1 cellular context compared by ENCODE assay signal in the genomic region with DNA sequence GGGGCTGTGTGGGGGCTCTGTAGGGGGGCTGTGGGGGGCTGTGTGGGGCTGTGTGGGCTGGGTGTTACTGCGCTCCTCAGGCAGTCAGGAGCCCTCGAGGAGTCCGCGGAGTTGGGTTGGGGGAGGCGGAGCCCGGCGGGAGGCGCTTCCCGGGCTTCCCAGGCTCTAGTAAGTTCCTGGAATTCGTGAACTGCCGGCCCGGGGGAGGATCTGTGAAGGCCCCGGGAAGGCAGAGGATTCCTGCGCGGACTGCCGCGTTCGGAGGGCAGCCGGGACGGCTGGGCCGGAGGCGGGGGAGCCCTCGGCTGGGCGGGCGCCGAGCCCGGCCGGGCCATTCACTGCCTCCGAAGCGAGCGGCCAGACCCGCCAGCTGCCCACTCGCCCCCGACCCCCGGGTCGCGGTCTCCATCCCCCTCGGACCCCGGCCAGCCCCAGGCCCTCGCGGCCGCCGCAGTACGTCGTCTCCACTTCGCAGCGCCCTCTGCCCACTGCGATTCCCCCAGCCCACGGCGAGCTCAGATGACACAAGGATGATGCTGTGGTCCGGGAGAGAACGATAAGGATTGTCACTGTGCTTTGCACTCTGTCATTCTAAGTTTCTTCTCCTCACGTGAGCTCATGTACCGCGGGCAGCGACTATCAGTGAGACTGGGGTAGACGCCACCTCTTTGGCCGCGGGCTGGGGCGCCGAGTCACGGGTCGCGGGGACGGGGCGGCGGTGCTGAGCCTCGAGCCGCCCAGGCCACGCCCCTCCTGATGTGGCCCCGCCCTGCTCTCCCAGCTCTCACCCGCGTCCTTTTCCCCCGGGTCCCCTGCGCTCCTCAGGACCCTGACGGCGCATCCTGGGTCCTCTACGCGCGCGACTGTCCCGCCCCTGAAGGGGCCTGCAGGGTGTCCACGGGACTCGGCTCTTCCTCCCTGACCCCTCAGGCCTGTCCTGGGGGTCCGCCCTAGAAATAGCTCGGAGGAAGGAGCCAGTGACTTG.
TF ChIP-seq lines count a peak whose summit lies in the region.

No MANE protein-coding gene starts in this region.

TF ChIP-seq in HEK293, 187 proteins besides CTCF, POLR2A, EP300 and RAD21 (continued from another document and continues in another):
- TF ChIP-seq, protein P1, sequence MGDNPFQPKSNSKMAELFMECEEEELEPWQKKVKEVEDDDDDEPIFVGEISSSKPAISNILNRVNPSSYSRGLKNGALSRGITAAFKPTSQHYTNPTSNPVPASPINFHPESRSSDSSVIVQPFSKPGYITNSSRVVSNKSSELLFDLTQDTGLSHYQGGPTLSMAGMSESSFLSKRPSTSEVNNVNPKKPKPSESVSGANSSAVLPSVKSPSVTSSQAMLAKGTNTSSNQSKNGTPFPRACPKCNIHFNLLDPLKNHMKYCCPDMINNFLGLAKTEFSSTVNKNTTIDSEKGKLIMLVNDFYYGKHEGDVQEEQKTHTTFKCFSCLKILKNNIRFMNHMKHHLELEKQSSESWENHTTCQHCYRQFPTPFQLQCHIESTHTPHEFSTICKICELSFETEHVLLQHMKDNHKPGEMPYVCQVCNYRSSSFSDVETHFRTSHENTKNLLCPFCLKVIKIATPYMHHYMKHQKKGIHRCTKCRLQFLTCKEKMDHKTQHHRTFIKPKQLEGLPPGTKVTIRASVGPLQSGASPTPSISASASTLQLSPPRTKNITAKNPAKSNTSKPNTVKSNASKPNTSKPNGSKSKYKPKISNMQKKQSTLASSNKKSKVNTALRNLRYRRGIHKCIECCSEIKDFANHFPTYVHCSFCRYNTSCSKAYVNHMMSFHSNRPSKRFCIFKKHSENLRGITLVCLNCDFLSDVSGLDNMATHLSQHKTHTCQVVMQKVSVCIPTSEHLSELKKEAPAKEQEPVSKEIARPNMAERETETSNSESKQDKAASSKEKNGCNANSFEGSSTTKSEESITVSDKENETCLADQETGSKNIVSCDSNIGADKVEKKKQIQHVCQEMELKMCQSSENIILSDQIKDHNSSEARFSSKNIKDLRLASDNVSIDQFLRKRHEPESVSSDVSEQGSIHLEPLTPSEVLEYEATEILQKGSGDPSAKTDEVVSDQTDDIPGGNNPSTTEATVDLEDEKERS (tag by site-specific recombination; IDR thresholded peaks at IDR 0.05) = no peak
- TF ChIP-seq ZBTB49 (tag by site-specific recombination; IDR thresholded peaks at IDR 0.05; ENCODE audit: low read depth) (no peak), BCL11B (tag by site-specific recombination; IDR thresholded peaks at IDR 0.05; ENCODE audit: low read depth) (no peak), ZBTB10 (tag by site-specific recombination; IDR thresholded peaks at IDR 0.05) (no peak), ZNF16 (tag by site-specific recombination; IDR thresholded peaks at IDR 0.05; ENCODE audit: low read depth) (no peak), ZNF23 (tag by site-specific recombination; IDR thresholded peaks at IDR 0.05; ENCODE audit: borderline replicate concordance) (no peak), MZF1 (tag by site-specific recombination; IDR thresholded peaks at IDR 0.05; ENCODE audit: borderline replicate concordance) (no peak), ZNF501 (tag by site-specific recombination; IDR thresholded peaks at IDR 0.05) (no peak), KLF9 (tag by site-specific recombination; IDR thresholded peaks at IDR 0.05; ENCODE audit: low read depth) (peak; percentile 66), ZNF785 (tag by site-specific recombination; IDR thresholded peaks at IDR 0.05) (no peak), ZNF776 (tag by site-specific recombination; IDR thresholded peaks at IDR 0.05; ENCODE audit: borderline replicate concordance) (no peak), ZNF157 (tag by site-specific recombination; IDR thresholded peaks at IDR 0.05) (no peak), ZNF596 (tag by site-specific recombination; IDR thresholded peaks at IDR 0.05) (no peak), ZNF155 (tag by site-specific recombination; IDR thresholded peaks at IDR 0.05) (no peak), PATZ1 (tag by site-specific recombination; IDR thresholded peaks at IDR 0.05) (0 out of 2 replicates have a peak, but pooled peaks have one; percentile 23), GLIS1 (tag by site-specific recombination; IDR thresholded peaks at IDR 0.05) (peak; percentile 32; the same call in 1 of the 2 replicates), ZFP69B (tag by site-specific recombination; IDR thresholded peaks at IDR 0.05) (no peak), ZNF292 (tag by site-specific recombination; IDR thresholded peaks at IDR 0.05; ENCODE audit: borderline replicate concordance, low read depth) (no peak), ZNF350 (tag by site-specific recombination; IDR thresholded peaks at IDR 0.05) (no peak), ZFP37 (tag by site-specific recombination; IDR thresholded peaks at IDR 0.05) (no peak), ZEB2 (tag by site-specific recombination; IDR thresholded peaks at IDR 0.05) (no peak), ZFHX2 (tag by site-specific recombination; conservative IDR thresholded peaks at IDR 0.05) (peak; percentile 64), RBAK (tag by site-specific recombination; IDR thresholded peaks at IDR 0.05) (no peak), ZNF473 (tag by site-specific recombination; IDR thresholded peaks at IDR 0.05) (no peak), ZNF837 (tag by site-specific recombination; IDR thresholded peaks at IDR 0.05) (no peak), ZNF335 (tag by site-specific recombination; conservative IDR thresholded peaks at IDR 0.05) (peak; percentile 84), ZSCAN30 (tag by site-specific recombination; IDR thresholded peaks at IDR 0.05) (no peak), ZNF707 (tag by site-specific recombination; IDR thresholded peaks at IDR 0.05) (no peak), ZNF514 (tag by site-specific recombination; IDR thresholded peaks at IDR 0.05) (no peak), ZNF341 (tag by site-specific recombination; IDR thresholded peaks at IDR 0.05; ENCODE audit: low read depth) (no peak; the same call in 1 of the 2 replicates), EGR2 (tag by site-specific recombination; IDR thresholded peaks at IDR 0.05; ENCODE audit: low read depth) (peak; percentile 16; the same call in 1 of the 2 replicates), ZNF121 (tag by site-specific recombination; IDR thresholded peaks at IDR 0.05) (no peak), OSR2 (tag by site-specific recombination; IDR thresholded peaks at IDR 0.05) (no peak), ZNF133 (tag by site-specific recombination; IDR thresholded peaks at IDR 0.05) (no peak), ZNF132 (tag by site-specific recombination; IDR thresholded peaks at IDR 0.05; ENCODE audit: borderline replicate concordance) (no peak), ZNF24 (tag by site-specific recombination; IDR thresholded peaks at IDR 0.05) (no peak), ZNF654 (tag by site-specific recombination; IDR thresholded peaks at IDR 0.05; ENCODE audit: low read depth) (no peak), ZNF223 (tag by site-specific recombination; IDR thresholded peaks at IDR 0.05) (no peak), ZNF274 (IDR thresholded peaks at IDR 0.05; ENCODE audit: low read length) (no peak), ZNF274 (tag by site-specific recombination; IDR thresholded peaks at IDR 0.05; ENCODE audit: borderline replicate concordance) (no peak), KLF8 (tag by site-specific recombination; IDR thresholded peaks at IDR 0.05) (peak; percentile 50; the same call in 1 of the 2 replicates), ZBTB17 (tag by site-specific recombination; IDR thresholded peaks at IDR 0.05) (no peak; the same call in 1 of the 2 replicates), ZBTB8A (tag by site-specific recombination; IDR thresholded peaks at IDR 0.05) (peak; percentile 54)
- TF ChIP-seq, protein P2, sequence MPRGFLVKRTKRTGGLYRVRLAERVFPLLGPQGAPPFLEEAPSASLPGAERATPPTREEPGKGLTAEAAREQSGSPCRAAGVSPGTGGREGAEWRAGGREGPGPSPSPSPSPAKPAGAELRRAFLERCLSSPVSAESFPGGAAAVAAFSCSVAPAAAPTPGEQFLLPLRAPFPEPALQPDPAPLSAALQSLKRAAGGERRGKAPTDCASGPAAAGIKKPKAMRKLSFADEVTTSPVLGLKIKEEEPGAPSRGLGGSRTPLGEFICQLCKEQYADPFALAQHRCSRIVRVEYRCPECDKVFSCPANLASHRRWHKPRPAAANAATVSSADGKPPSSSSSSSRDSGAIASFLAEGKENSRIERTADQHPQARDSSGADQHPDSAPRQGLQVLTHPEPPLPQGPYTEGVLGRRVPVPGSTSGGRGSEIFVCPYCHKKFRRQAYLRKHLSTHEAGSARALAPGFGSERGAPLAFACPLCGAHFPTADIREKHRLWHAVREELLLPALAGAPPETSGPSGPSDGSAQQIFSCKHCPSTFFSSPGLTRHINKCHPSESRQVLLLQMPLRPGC (tag by site-specific recombination; IDR thresholded peaks at IDR 0.05) = no peak
- TF ChIP-seq, protein P3, sequence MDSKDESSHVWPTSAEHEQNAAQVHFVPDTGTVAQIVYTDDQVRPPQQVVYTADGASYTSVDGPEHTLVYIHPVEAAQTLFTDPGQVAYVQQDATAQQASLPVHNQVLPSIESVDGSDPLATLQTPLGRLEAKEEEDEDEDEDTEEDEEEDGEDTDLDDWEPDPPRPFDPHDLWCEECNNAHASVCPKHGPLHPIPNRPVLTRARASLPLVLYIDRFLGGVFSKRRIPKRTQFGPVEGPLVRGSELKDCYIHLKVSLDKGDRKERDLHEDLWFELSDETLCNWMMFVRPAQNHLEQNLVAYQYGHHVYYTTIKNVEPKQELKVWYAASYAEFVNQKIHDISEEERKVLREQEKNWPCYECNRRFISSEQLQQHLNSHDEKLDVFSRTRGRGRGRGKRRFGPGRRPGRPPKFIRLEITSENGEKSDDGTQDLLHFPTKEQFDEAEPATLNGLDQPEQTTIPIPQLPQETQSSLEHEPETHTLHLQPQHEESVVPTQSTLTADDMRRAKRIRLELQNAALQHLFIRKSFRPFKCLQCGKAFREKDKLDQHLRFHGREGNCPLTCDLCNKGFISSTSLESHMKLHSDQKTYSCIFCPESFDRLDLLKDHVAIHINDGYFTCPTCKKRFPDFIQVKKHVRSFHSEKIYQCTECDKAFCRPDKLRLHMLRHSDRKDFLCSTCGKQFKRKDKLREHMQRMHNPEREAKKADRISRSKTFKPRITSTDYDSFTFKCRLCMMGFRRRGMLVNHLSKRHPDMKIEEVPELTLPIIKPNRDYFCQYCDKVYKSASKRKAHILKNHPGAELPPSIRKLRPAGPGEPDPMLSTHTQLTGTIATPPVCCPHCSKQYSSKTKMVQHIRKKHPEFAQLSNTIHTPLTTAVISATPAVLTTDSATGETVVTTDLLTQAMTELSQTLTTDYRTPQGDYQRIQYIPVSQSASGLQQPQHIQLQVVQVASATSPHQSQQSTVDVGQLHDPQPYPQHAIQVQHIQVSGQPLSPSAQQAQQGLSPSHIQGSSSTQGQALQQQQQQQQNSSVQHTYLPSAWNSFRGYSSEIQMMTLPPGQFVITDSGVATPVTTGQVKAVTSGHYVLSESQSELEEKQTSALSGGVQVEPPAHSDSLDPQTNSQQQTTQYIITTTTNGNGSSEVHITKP (tag by site-specific recombination; IDR thresholded peaks at IDR 0.05) = no peak
